In genomic region chr5:142356318-142356715, GRCh38 we compare ENCODE assay signal across 8 cellular contexts. TPM values are rescaled to one million over a fixed set of nuclear protein-coding genes. Genes with fewer than 3 reads are reported as not detected.
DNase-seq lines count a peak whose midpoint lies in the region; ATAC-seq and TF ChIP-seq lines count a peak whose summit lies in the region.

No MANE protein-coding gene starts in this region.

- TF ChIP-seq POLR2A in Peyer's patch (IDR thresholded peaks at IDR 0.05), result no peak

- H3K27ac Mint-ChIP-seq in CD4-positive, alpha-beta memory T cell, result peak overlapping the region; percentile 86 to 95 (median 92)

- H3K4me3 ChIP-seq in CD4-positive, alpha-beta memory T cell (ENCODE audit: low read length in 2 of 2), result peak overlapping the region; percentile 33 to 84
- H3K4me3 ChIP-seq in Peyer's patch (peak overlapping the region; percentile 62 to 74 (median 72)), epithelial cell of esophagus (ENCODE audit: low read length) (peak overlapping the region; percentile 49), neutrophil (ENCODE audit: low read depth in 1 of 2, low read length in 1 of 2) (peak overlapping the region; percentile 73 to 83)

- no peaks in the 10 kb centered on the region for H3K9me3 Mint-ChIP-seq in CD4-positive, alpha-beta memory T cell

- no peaks in the 10 kb centered on the region for H3K27me3 Mint-ChIP-seq in CD4-positive, alpha-beta memory T cell

- no peaks in the 10 kb centered on the region for H3K9me3 ChIP-seq in CD4-positive, alpha-beta memory T cell (ENCODE audit: control insufficient read depth in 1 of 2, low read length in 2 of 2)
- H3K9me3 ChIP-seq in Peyer's patch, result no peaks in the 10 kb centered on the region
- no peaks in the 10 kb centered on the region for H3K9me3 ChIP-seq in neutrophil

- peak overlapping the region; percentile 83 to 92 (median 88) for H3K4me3 Mint-ChIP-seq in CD4-positive, alpha-beta memory T cell

- peak overlapping the region; percentile 68 for H3K27ac ChIP-seq in CD4-positive, alpha-beta memory T cell (ENCODE audit: low read depth, low read length)
- peak overlapping the region; percentile 76 to 91 (median 90) for H3K27ac ChIP-seq in Peyer's patch
- H3K27ac ChIP-seq in neutrophil, result peak overlapping the region; percentile 86

- intact Hi-C loops in CD4-positive, alpha-beta memory T cell (cut with micrococcal nuclease), result loop anchor here (2.0 to 10.0 kb wide), 2 partner anchors 202 to 248 kb away; partner anchors contain the start of gene NDFIP1

- peaks cover 47% of the 10 kb centered on the region for H3K4me1 ChIP-seq in CD4-positive, alpha-beta memory T cell (ENCODE audit: insufficient read depth, low read length)
- peaks cover 0 to 17% (median 11%) of the 10 kb centered on the region in 4 donors for H3K4me1 ChIP-seq in Peyer's patch
- peaks cover 16 to 18% of the 10 kb centered on the region in 2 experiments for H3K4me1 ChIP-seq in neutrophil (ENCODE audit: control insufficient read depth in 1 of 2, insufficient read depth in 1 of 2, low read depth in 1 of 2, low read length in 1 of 2)

- peaks cover 41 to 67% (median 48%) of the 10 kb centered on the region in 4 donors for H3K4me1 Mint-ChIP-seq in CD4-positive, alpha-beta memory T cell

- DNase-seq in CD4-positive, alpha-beta memory T cell, result no peak
- DNase-seq in Peyer's patch (peak in 1 of 3 donors; percentile 36), epithelial cell of esophagus (ENCODE audit: low read depth) (no peak)
- no peak for DNase-seq in activated effector memory CD4-positive, alpha-beta T cell treated with Interleukin-2 at 50 U/mL for 16 hours

- H3K27me3 ChIP-seq in CD4-positive, alpha-beta memory T cell (ENCODE audit: insufficient read depth, low read length), result no peaks in the 10 kb centered on the region
- H3K27me3 ChIP-seq in Peyer's patch (no peaks in the 10 kb centered on the region), neutrophil (peaks cover 63% of the 10 kb centered on the region)

- no peaks in the 10 kb centered on the region for H3K36me3 ChIP-seq in CD4-positive, alpha-beta memory T cell (ENCODE audit: insufficient read depth, low read length)
- H3K36me3 ChIP-seq in Peyer's patch (no peaks in the 10 kb centered on the region), neutrophil (no peaks in the 10 kb centered on the region)

- ATAC-seq in HG03175 (IDR thresholded peaks at IDR 0.05; ENCODE audit: unreplicated experiment), result no peak
- no peak for ATAC-seq in GM18909 (IDR thresholded peaks at IDR 0.05; ENCODE audit: poor library complexity, unreplicated experiment)
- ATAC-seq in GM18520 (IDR thresholded peaks at IDR 0.05; ENCODE audit: unreplicated experiment), result no peak

- peaks cover 0 to 6% of the 10 kb centered on the region in 2 donors for H3K36me3 Mint-ChIP-seq in CD4-positive, alpha-beta memory T cell

- POLR2A ChIA-PET in CD4-positive, alpha-beta memory T cell (lab: Charles Lee; ENCODE audit: partially characterized antibody), result interaction anchor here (0.6 to 4.0 kb wide), 9 partner anchors 31 to 1048 kb away, joined by 3 to 17 read pairs (median 5); partner anchors contain the start of gene SPRY4

- CTCF ChIA-PET in CD4-positive, alpha-beta memory T cell (lab: Charles Lee; ENCODE audit: partially characterized antibody), result interaction anchor here (0.6 kb wide), 2 partner anchors 59 to 150 kb away, joined by 3 read pairs; no protein-coding TSS in a partner anchor

- TF ChIP-seq CTCF in Peyer's patch (IDR thresholded peaks at IDR 0.05) (no peak), epithelial cell of esophagus (IDR thresholded peaks at IDR 0.05; ENCODE audit: insufficient read depth, low read depth, low read length, missing control alignments) (no peak), neutrophil (IDR thresholded peaks at IDR 0.05) (no peak)

RNA-seq across cellular contexts. Expression of gene SPRY4, which starts 31.5 kb away (rescaled TPM):
- not detected for total RNA-seq in CD4-positive, alpha-beta memory T cell
- polyA plus RNA-seq in CD4-positive, alpha-beta memory T cell, result not detected
- total RNA-seq in Peyer's patch, result 10 to 100 TPM; 17.5 to 43.3 (median 31.5) TPM

Comparison
In these comparisons a context has a peak if more than half of its experiments do, and no peak if none do; other contexts are left out.
1. RNA of gene SPRY4, which starts 31.5 kb away (total RNA-seq): 17.5 to 43.3 TPM in Peyer's patch; not detected in CD4-positive, alpha-beta memory T cell; every median in the first group is over 10 times any median in the second.
2. Peak in every context shown above with its lines, with median percentiles within 50 percentile points of each other: H3K27ac ChIP-seq and H3K4me3 ChIP-seq.